ENCODE assay signal across 15 cellular contexts in the genomic region with DNA sequence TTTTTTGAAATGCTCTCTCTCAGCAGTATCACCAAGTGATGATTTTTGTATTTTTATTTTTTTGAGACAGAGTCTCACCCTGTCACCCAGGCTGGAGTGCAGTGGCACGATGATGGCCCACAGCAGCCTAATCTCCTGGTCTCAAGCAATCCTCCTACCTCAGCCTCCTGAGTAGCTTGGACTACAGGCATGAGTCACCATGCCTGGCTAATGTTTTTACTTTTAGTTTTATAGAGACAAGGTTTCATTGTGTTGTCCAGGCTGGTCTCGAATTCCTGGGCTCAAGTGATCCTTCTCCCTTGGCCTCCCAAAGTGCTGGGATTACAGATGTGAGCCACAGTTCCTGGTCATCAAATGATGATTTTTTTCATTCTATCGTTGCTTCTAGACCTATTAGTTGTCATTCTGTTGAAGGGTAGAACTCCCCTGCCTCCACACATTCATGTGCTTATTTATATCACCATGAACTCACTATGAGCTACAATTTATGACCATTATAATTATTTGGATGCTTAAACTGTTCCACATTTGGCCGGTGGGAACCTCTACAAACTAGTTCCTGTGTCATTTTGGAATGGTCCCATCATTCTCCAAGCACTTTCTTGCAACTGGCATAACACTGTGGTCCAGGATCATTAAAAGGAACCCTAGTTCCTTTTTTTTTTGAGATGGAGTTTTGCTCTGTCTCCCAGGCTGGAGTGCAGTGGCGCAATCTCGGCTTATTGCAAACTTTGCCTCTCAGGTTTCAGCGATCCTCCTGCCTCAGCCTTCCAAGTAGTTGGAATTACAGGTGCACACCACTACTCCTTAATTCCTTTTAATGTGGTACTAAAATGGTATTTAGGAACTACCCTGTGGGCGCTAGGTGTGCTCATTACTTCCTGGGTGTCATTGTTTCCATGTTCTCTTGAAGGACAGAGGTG. TPM values are rescaled to one million over a fixed set of nuclear protein-coding genes. Genes with fewer than 3 reads are reported as not detected.
DNase-seq lines count a peak whose midpoint lies in the region; ATAC-seq, FAIRE-seq and TF ChIP-seq lines count a peak whose summit lies in the region.
"Had no signal": no experiment of that assay in that cellular context is flagged by ENCODE, and none has a peak within 500 bp of the region (broad histone marks: within the 10 kb centered on the region; RNA-seq: fewer than 3 reads in every experiment).

No MANE protein-coding gene starts in this region.

- DNase-seq in activated naive CD8-positive, alpha-beta T cell treated with anti-CD3 and anti-CD28 coated beads, Interleukin-2, amount 50 U/mL, for 24 hours, result no peak
- DNase-seq in K562 (ENCODE audit: extremely low read depth in 1 of 4, low spot score in 3 of 4) (peak in 1 of 4 experiments; percentile 45), type B pancreatic cell (ENCODE audit: extremely low spot score, unreplicated experiment) (no peak), mesendoderm (no peak), GM19239 (ENCODE audit: insufficient read length, low spot score) (no peak)
- no peak for DNase-seq in activated CD4-positive, alpha-beta T cell treated with anti-CD3 and anti-CD28 coated beads, Interleukin-2, amount 50 U/mL, for 1 hour
- DNase-seq: CD4-positive, CD25-positive, alpha-beta regulatory T cell; DMS79 treated with DMSO at 0.1 percent for 48 hours; NCI-H1417 treated with DMSO at 0.1 percent for 48 hours; NCI-H2029; NCI-H524; T-helper 1 cell had no signal

- BruUV-seq in K562 (replicated peaks; lab: Mats Ljungman, UMichigan), result no TSS peak

- no peak overlapping the region for H3K4ac ChIP-seq in mesendoderm (ENCODE audit: low read depth, low read length)

- H3K4me3 Mint-ChIP-seq in activated naive CD8-positive, alpha-beta T cell, result no peak overlapping the region
- H3K4me3 Mint-ChIP-seq in activated naive CD8-positive, alpha-beta T cell treated with anti-CD3 and anti-CD28 coated beads, Interleukin-2, amount 50 U/mL, for 24 hours, result no peak overlapping the region
- H3K4me3 Mint-ChIP-seq in type B pancreatic cell, result no peak overlapping the region
- H3K4me3 Mint-ChIP-seq: CD4-positive, CD25-positive, alpha-beta regulatory T cell had no signal

- no peaks in the 10 kb centered on the region for H3K9me3 Mint-ChIP-seq in activated naive CD8-positive, alpha-beta T cell (ENCODE audit: low read depth)
- no peaks in the 10 kb centered on the region for H3K9me3 Mint-ChIP-seq in activated naive CD8-positive, alpha-beta T cell treated with anti-CD3 and anti-CD28 coated beads, Interleukin-2, amount 50 U/mL, for 24 hours
- H3K9me3 Mint-ChIP-seq in type B pancreatic cell, result no peaks in the 10 kb centered on the region
- H3K9me3 Mint-ChIP-seq: CD4-positive, CD25-positive, alpha-beta regulatory T cell had no signal

- no peaks in the 10 kb centered on the region for H4K20me1 ChIP-seq in K562 (replicated peaks; ENCODE audit: control insufficient read depth, insufficient read depth, low read length)

- H3K36me3 ChIP-seq in K562 (ENCODE audit: control insufficient read depth, insufficient read depth, low read length) (peaks cover 76% of the 10 kb centered on the region), mesendoderm (ENCODE audit: control insufficient read depth, insufficient read depth, low read length) (no peaks in the 10 kb centered on the region)

- 70% methylated on average over 8 of the region's 8 CpGs for WGBS in K562 (ENCODE audit: insufficient coverage, low coverage, missing lambda C conversion rate)
- WGBS in mesendoderm (ENCODE audit: extremely low coverage, insufficient coverage, low lambda C conversion rate), result no CpG with 5 or more reads among the region's 8 CpGs

- H2AK5ac ChIP-seq in mesendoderm (ENCODE audit: low read length), result no peak overlapping the region

- TF ChIP-seq RAD21 in Ishikawa (IDR thresholded peaks at IDR 0.05; ENCODE audit: low read depth) (no peak), K562 (CRISPR knock-in tag; conservative IDR thresholded peaks at IDR 0.05 in 1 of 2, IDR thresholded peaks at IDR 0.05 in 1 of 2) (0 out of 4 replicates have a peak, but pooled peaks of 1 of the 2 experiments have one; percentile 1)

- H3K56ac ChIP-seq in mesendoderm (ENCODE audit: low read length), result no peak overlapping the region

- H3K4me3 ChIP-seq in K562 (no peak overlapping the region), mesendoderm (ENCODE audit: low read length) (no peak overlapping the region)
- H3K4me3 ChIP-seq: HAP-1 had no signal

- H2BK15ac ChIP-seq in mesendoderm (replicated peaks; ENCODE audit: low read depth), result no peak overlapping the region

- no peak for TF ChIP-seq POLR2A in K562 (conservative IDR thresholded peaks at IDR 0.05)

- H3K79me2 ChIP-seq in K562 (ENCODE audit: control insufficient read depth, insufficient read depth, low read length) (peaks cover 20% of the 10 kb centered on the region; the same call in 2 of the 3 replicates), mesendoderm (ENCODE audit: control insufficient read depth, insufficient read depth, low read length) (no peaks in the 10 kb centered on the region)

- no peak for ATAC-seq in activated naive CD8-positive, alpha-beta T cell treated with anti-CD3 and anti-CD28 coated beads, Interleukin-2, amount 50 U/mL, for 24 hours
- ATAC-seq in K562, result peak; percentile 43

- POLR2A ChIA-PET in K562 (lab: Yijun Ruan, JAX), result interaction anchor here (1.0 to 1.4 kb wide), 2 partner anchors 32 to 45 kb away, joined by 3 to 4 read pairs; no protein-coding TSS in a partner anchor

- no peaks in the 10 kb centered on the region for H3K79me1 ChIP-seq in mesendoderm (ENCODE audit: low read length)

- no peak overlapping the region for H3K23ac ChIP-seq in mesendoderm (ENCODE audit: low read length)

- no peak overlapping the region for H3K4me2 ChIP-seq in K562 (ENCODE audit: insufficient read depth, low read length)
- H3K4me2 ChIP-seq in mesendoderm (ENCODE audit: low read length), result no peak overlapping the region

- no peak overlapping the region for H2BK5ac ChIP-seq in mesendoderm (ENCODE audit: low read length)

- H3K27ac Mint-ChIP-seq in activated naive CD8-positive, alpha-beta T cell, result peak overlapping the region; percentile 50
- H3K27ac Mint-ChIP-seq in activated naive CD8-positive, alpha-beta T cell treated with anti-CD3 and anti-CD28 coated beads, Interleukin-2, amount 50 U/mL, for 24 hours, result no peak overlapping the region
- H3K27ac Mint-ChIP-seq in type B pancreatic cell, result peak overlapping the region; percentile 94

- peaks cover 13 to 38% of the 10 kb centered on the region in 2 experiments for H3K4me1 ChIP-seq in K562 (replicated peaks in 1 of 2; ENCODE audit: control insufficient read depth in 2 of 2, insufficient read depth in 2 of 2, low read length in 2 of 2)
- peaks cover 2% of the 10 kb centered on the region for H3K4me1 ChIP-seq in mesendoderm (ENCODE audit: control insufficient read depth, low read depth, low read length)

- H2AFZ ChIP-seq in K562 (ENCODE audit: low read depth, low read length), result no peak overlapping the region

- no peak overlapping the region for H4K5ac ChIP-seq in mesendoderm (ENCODE audit: low read length)

- TF ChIP-seq CTCF in K562 (IDR thresholded peaks at IDR 0.05 in 2 of 3, conservative IDR thresholded peaks at IDR 0.05 in 1 of 3; ENCODE audit: insufficient read depth in 2 of 3, low read depth in 1 of 3, low read length in 3 of 3) (no peak), type B pancreatic cell (conservative IDR thresholded peaks at IDR 0.05) (no peak)

- no peaks in the 10 kb centered on the region for H3K9me3 ChIP-seq in K562 (replicated peaks; ENCODE audit: control insufficient read depth, insufficient read depth, low read depth, low read length)
- H3K9me3 ChIP-seq: HAP-1 had no signal

- CTCF ChIA-PET in K562 (lab: Yijun Ruan, JAX; ENCODE audit: low intra/inter-chr PET ratio), result interaction anchor here (0.6 kb wide), 1 partner anchor 989 kb away, joined by 3 read pairs; no protein-coding TSS in a partner anchor

- no peak overlapping the region for H4K8ac ChIP-seq in mesendoderm (ENCODE audit: low read depth, low read length)

- H3K27ac ChIP-seq in K562 (ENCODE audit: extremely low read depth, low read depth, low read length) (peak overlapping the region; percentile 57; the same call in 2 of the 3 replicates), mesendoderm (ENCODE audit: low read depth, low read length) (no peak overlapping the region)

- no peaks in the 10 kb centered on the region for H3K4me1 Mint-ChIP-seq in activated naive CD8-positive, alpha-beta T cell (ENCODE audit: low read depth)
- no peaks in the 10 kb centered on the region for H3K4me1 Mint-ChIP-seq in activated naive CD8-positive, alpha-beta T cell treated with anti-CD3 and anti-CD28 coated beads, Interleukin-2, amount 50 U/mL, for 24 hours
- H3K4me1 Mint-ChIP-seq in type B pancreatic cell (ENCODE audit: unreplicated experiment), result no peaks in the 10 kb centered on the region

- intact Hi-C loops in K562 (cut with micrococcal nuclease), result loop anchor here (2.0 kb wide), 2 partner anchors 35 to 45 kb away; no protein-coding TSS in a partner anchor

- no peaks in the 10 kb centered on the region for H3K27me3 Mint-ChIP-seq in activated naive CD8-positive, alpha-beta T cell
- H3K27me3 Mint-ChIP-seq in activated naive CD8-positive, alpha-beta T cell treated with anti-CD3 and anti-CD28 coated beads, Interleukin-2, amount 50 U/mL, for 24 hours, result no peaks in the 10 kb centered on the region
- no peaks in the 10 kb centered on the region for H3K27me3 Mint-ChIP-seq in type B pancreatic cell
- H3K27me3 Mint-ChIP-seq: CD4-positive, CD25-positive, alpha-beta regulatory T cell had no signal

- H3K27me3 ChIP-seq in K562 (ENCODE audit: control insufficient read depth in 2 of 2, insufficient read depth in 2 of 2, low read length in 2 of 2) (no peaks in the 10 kb centered on the region), mesendoderm (ENCODE audit: insufficient read depth, low read length, poor library complexity) (no peaks in the 10 kb centered on the region)

- no peaks in the 10 kb centered on the region for H3K9me1 ChIP-seq in K562 (ENCODE audit: control insufficient read depth, insufficient read depth, low read length)

- H3K36me3 Mint-ChIP-seq in activated naive CD8-positive, alpha-beta T cell, result peaks cover 13% of the 10 kb centered on the region
- peaks cover 34% of the 10 kb centered on the region for H3K36me3 Mint-ChIP-seq in activated naive CD8-positive, alpha-beta T cell treated with anti-CD3 and anti-CD28 coated beads, Interleukin-2, amount 50 U/mL, for 24 hours (ENCODE audit: low read depth)
- H3K36me3 Mint-ChIP-seq in type B pancreatic cell, result peaks cover 52% of the 10 kb centered on the region

- TF ChIP-seq EP300 in Ishikawa (IDR thresholded peaks at IDR 0.05; ENCODE audit: borderline replicate concordance), result no peak
- TF ChIP-seq EP300 in K562 (IDR thresholded peaks at IDR 0.05; ENCODE audit: low read length), result no peak; the same call in 1 of the 2 replicates

- no peak overlapping the region for H2BK120ac ChIP-seq in mesendoderm (ENCODE audit: low read depth, low read length)

- H3K9ac ChIP-seq in K562 (ENCODE audit: insufficient read depth in 1 of 2, low read depth in 2 of 2, low read length in 2 of 2) (no peak overlapping the region), mesendoderm (ENCODE audit: low read length) (no peak overlapping the region)

- FAIRE-seq in K562 (lab: Jason Lieb, UNC), result no peak
- no peak for FAIRE-seq in GM19239 (lab: Jason Lieb, UNC)

- H3K18ac ChIP-seq in mesendoderm (ENCODE audit: low read length), result no peak overlapping the region

- in situ Hi-C loops in K562 (cut with MboI), result no loop called here

RNA-seq across cellular contexts. Expression of a gene that starts 20.2 kb away (rescaled TPM):
- 35.1 and 99.5 TPM in 2 replicates for total RNA-seq in K562 (2011; cell fraction: chromatin; rRNA removed; ENCODE audit: low replicate concordance)
- total RNA-seq in K562 (2011; cell fraction: nucleolus; rRNA removed), result 118 and 119 TPM in 2 replicates
- total RNA-seq in K562 (2011; cell fraction: nucleoplasm; rRNA removed), result 78.9 and 84.8 TPM in 2 replicates
- 85.5 and 99.4 TPM in 2 replicates for total RNA-seq in K562 (2014; rRNA removed)
- 30.7 and 33.8 TPM in 2 replicates for total RNA-seq in K562 (2014; rRNA removed; fragmentation: Illumina TruSeq; extraction: Trizol)
- total RNA-seq in K562 (2015; rRNA removed; fragmentation: Illumina TruSeq; extraction: Trizol), result 38.9 and 39.7 TPM in 2 replicates
- total RNA-seq in K562 (2021), result 56.4 and 57.5 TPM in 2 replicates
- 35.9 and 39.0 TPM in 2 replicates for polyA plus RNA-seq in K562 (2011; rRNA removed)
- polyA plus RNA-seq in K562 (2011; cell fraction: cytosol; rRNA removed), result 46.7 and 101 TPM in 2 replicates
- 32.1 and 53.1 TPM in 2 replicates for polyA plus RNA-seq in K562 (2011; cell fraction: nucleus; rRNA removed)
- 40.2 and 44.0 TPM in 2 replicates for polyA plus RNA-seq in K562 (2012)
- 52.4 and 53.1 TPM in 2 replicates for polyA plus RNA-seq in K562 (2014; fragmentation: Illumina TruSeq; extraction: Trizol)
- polyA plus RNA-seq in K562 (2014; fragmentation: Nextera tagmentation; extraction: Ambion mirVana), result 10 to 100 TPM in 1 of 2 experiments, 1 to 10 TPM in 1; 7.9 to 13.0 TPM
- 94.5 and 94.7 TPM in 2 replicates for polyA plus RNA-seq in K562 (2014; rRNA removed)
- polyA minus RNA-seq in K562 (2011; rRNA and poly(A)+ RNA removed), result 39.1 and 54.9 TPM in 2 replicates
- 30.2 and 38.8 TPM in 2 replicates for polyA minus RNA-seq in K562 (2011; cell fraction: cytosol; rRNA and poly(A)+ RNA removed)
- polyA minus RNA-seq in K562 (2011; cell fraction: nucleus; rRNA and poly(A)+ RNA removed), result 23.4 and 26.4 TPM in 2 replicates
- total RNA-seq in type B pancreatic cell (ENCODE audit: low replicate concordance), result 21.7 and 23.2 TPM in 2 replicates
- 16.7 TPM for polyA plus RNA-seq in mesendoderm (2013, experiment 1 of 2)
- 15.2 TPM for polyA plus RNA-seq in mesendoderm (2013, experiment 2 of 2)

RNA-seq across cellular contexts. Expression of a gene that starts 35.9 kb away (rescaled TPM):
- 56.4 and 57.9 TPM in 2 replicates for total RNA-seq in K562 (2011; cell fraction: chromatin; rRNA removed; ENCODE audit: low replicate concordance)
- total RNA-seq in K562 (2011; cell fraction: nucleolus; rRNA removed), result 30.9 and 35.8 TPM in 2 replicates
- total RNA-seq in K562 (2011; cell fraction: nucleoplasm; rRNA removed), result 54.3 and 85.3 TPM in 2 replicates
- total RNA-seq in K562 (2014; rRNA removed) (28.9 and 32.8 TPM in 2 replicates), K562 (2014; rRNA removed; fragmentation: Illumina TruSeq; extraction: Trizol) (63.8 and 70.0 TPM in 2 replicates), K562 (2015; rRNA removed; fragmentation: Illumina TruSeq; extraction: Trizol) (51.2 and 56.6 TPM in 2 replicates), K562 (2021) (61.3 and 67.5 TPM in 2 replicates), type B pancreatic cell (ENCODE audit: low replicate concordance) (40.1 and 41.0 TPM in 2 replicates)
- polyA plus RNA-seq in K562 (2011; rRNA removed) (45.5 and 47.7 TPM in 2 replicates), K562 (2014; fragmentation: Illumina TruSeq; extraction: Trizol) (37.7 and 42.9 TPM in 2 replicates), K562 (2014; fragmentation: Nextera tagmentation; extraction: Ambion mirVana) (10 to 100 TPM in 1 of 2 experiments, 1 to 10 TPM in 1; 7.2 to 10.7 TPM), K562 (2014; rRNA removed) (25.5 and 29.2 TPM in 2 replicates)
- polyA plus RNA-seq in K562 (2011; cell fraction: cytosol; rRNA removed), result 16.7 and 30.0 TPM in 2 replicates
- polyA plus RNA-seq in K562 (2011; cell fraction: nucleus; rRNA removed), result 16.0 and 22.1 TPM in 2 replicates
- polyA plus RNA-seq in K562 (2012), result 24.4 and 27.6 TPM in 2 replicates
- 106 and 108 TPM in 2 replicates for polyA minus RNA-seq in K562 (2011; rRNA and poly(A)+ RNA removed)
- 36.5 and 48.0 TPM in 2 replicates for polyA minus RNA-seq in K562 (2011; cell fraction: cytosol; rRNA and poly(A)+ RNA removed)
- 9.8 and 19.0 TPM in 2 replicates for polyA minus RNA-seq in K562 (2011; cell fraction: nucleus; rRNA and poly(A)+ RNA removed)
- polyA plus RNA-seq in mesendoderm (2013, experiment 1 of 2), result 20.1 TPM
- 19.7 TPM for polyA plus RNA-seq in mesendoderm (2013, experiment 2 of 2)
